9 cellular contexts compared by ENCODE assay signal in genomic region chr3:69542265-69543079, GRCh38.
DNase-seq lines count a peak whose midpoint lies in the region; ATAC-seq, FAIRE-seq and TF ChIP-seq lines count a peak whose summit lies in the region.
"Had no signal": no experiment of that assay in that cellular context is flagged by ENCODE, and none has a peak within 500 bp of the region (broad histone marks: within the 10 kb centered on the region; RNA-seq: fewer than 3 reads in every experiment).

No MANE protein-coding gene starts in this region.

- in situ Hi-C loops in GM13976 (cut with MboI; ENCODE audit: low sequenced_read_pairs, unreplicated experiment), result no loop called here

- ATAC-seq in GM18873 (IDR thresholded peaks at IDR 0.05; ENCODE audit: low FRiP score, unreplicated experiment) (no peak), GM19023 (IDR thresholded peaks at IDR 0.05; ENCODE audit: unreplicated experiment) (no peak), GM21619 (IDR thresholded peaks at IDR 0.05; ENCODE audit: unreplicated experiment) (no peak)

- H3K9me3 ChIP-seq in left ventricle myocardium inferior (replicated peaks) (no peaks in the 10 kb centered on the region), small intestine (ENCODE audit: control insufficient read depth, low read depth) (no peaks in the 10 kb centered on the region)

- H3K4me1 ChIP-seq in left ventricle myocardium inferior, result peaks cover 38% of the 10 kb centered on the region
- H3K4me1 ChIP-seq in small intestine (ENCODE audit: control insufficient read depth in 2 of 2, insufficient read depth in 1 of 2, low read depth in 1 of 2, low read length in 1 of 2), result no peaks in the 10 kb centered on the region

- DNase-seq in GM13976 (ENCODE audit: low spot score) (peak; percentile 17), T1000 (lab: John Stamatoyannopoulos, UW) (peak; percentile 45), left ventricle myocardium inferior (peak; percentile 46), posterior cingulate gyrus (peak; percentile 60 to 97 (median 74)), small intestine (no peak)
- DNase-seq: NCI-H146 had no signal

- no peak for FAIRE-seq in small intestine (lab: Jason Lieb, UNC)

- WGBS in small intestine, 3 donors, result 3 to 11% (median 10%) methylated on average over 49 to 66 of the region's 66 CpGs

- H3K27ac ChIP-seq in left ventricle myocardium inferior (replicated peaks) (peak overlapping the region; percentile 70), small intestine (ENCODE audit: low read depth in 1 of 2, low read length in 1 of 2) (no peak overlapping the region)

- intact Hi-C loops in left ventricle myocardium inferior (cut with micrococcal nuclease) (loop anchor here (10.0 kb wide), 1 partner anchor 98 kb away; no protein-coding TSS in a partner anchor), posterior cingulate gyrus (cut with DNase I) (loop anchor here (5.0 to 10.0 kb wide), 2 partner anchors 130 to 218 kb away; no protein-coding TSS in a partner anchor)

- no peaks in the 10 kb centered on the region for H3K36me3 ChIP-seq in left ventricle myocardium inferior
- H3K36me3 ChIP-seq in small intestine (ENCODE audit: control insufficient read depth in 2 of 2, insufficient read depth in 2 of 2, low read length in 2 of 2), result no peaks in the 10 kb centered on the region

- TF ChIP-seq CTCF in GM13976 (IDR thresholded peaks at IDR 0.05; ENCODE audit: borderline replicate concordance, control extremely low read depth, extremely low read depth, insufficient read depth, missing control alignments) (no peak), left ventricle myocardium inferior (IDR thresholded peaks at IDR 0.05; ENCODE audit: borderline replicate concordance) (no peak)

- peak overlapping the region; percentile 82 for H3K4me3 ChIP-seq in left ventricle myocardium inferior
- peak overlapping the region in 1 of 2 donors; percentile 26 for H3K4me3 ChIP-seq in small intestine (ENCODE audit: low read depth in 1 of 2, low read length in 2 of 2)

- peaks cover 17% of the 10 kb centered on the region for H3K27me3 ChIP-seq in left ventricle myocardium inferior (ENCODE audit: low read depth)
- peaks cover 4 to 11% of the 10 kb centered on the region in 2 donors for H3K27me3 ChIP-seq in small intestine (ENCODE audit: control insufficient read depth in 2 of 2, insufficient read depth in 2 of 2, low read length in 2 of 2)
